ENCODE assay signal across 12 cellular contexts in genomic region chr11:119774180-119774763, GRCh38. TPM values are rescaled to one million over a fixed set of nuclear protein-coding genes. Genes with fewer than 3 reads are reported as not detected.
DNase-seq lines count a peak whose midpoint lies in the region; ATAC-seq, FAIRE-seq and TF ChIP-seq lines count a peak whose summit lies in the region.
"Had no signal": no experiment of that assay in that cellular context is flagged by ENCODE, and none has a peak within 500 bp of the region (broad histone marks: within the 10 kb centered on the region; RNA-seq: fewer than 3 reads in every experiment).

No MANE protein-coding gene starts in this region.

- DNase-seq in EL (peak; percentile 27), LHCN-M2 (ENCODE audit: low read depth) (peak; percentile 33), amniotic epithelial cell (ENCODE audit: low read depth) (peak; percentile 20), left lobe of liver (ENCODE audit: low spot score) (no peak), GM12891 (ENCODE audit: insufficient read length, low spot score) (no peak), GM20000 (ENCODE audit: low spot score) (no peak)
- DNase-seq: NCI-H526, T-helper 17 cell, upper lobe of left lung had no signal

- ATAC-seq in left lobe of liver (peak; percentile 38), HG02759 (IDR thresholded peaks at IDR 0.05; ENCODE audit: unreplicated experiment) (no peak), HG02852 (IDR thresholded peaks at IDR 0.05; ENCODE audit: unreplicated experiment) (no peak)
- ATAC-seq: T-helper 17 cell had no signal

- FAIRE-seq in GM12891 (lab: Jason Lieb, UNC), result no peak
- FAIRE-seq: H54 had no signal

- no peak for TF ChIP-seq CTCF in GM20000 (IDR thresholded peaks at IDR 0.05; ENCODE audit: extremely low read depth, missing control alignments)

- no peak for TF ChIP-seq POLR2A in GM12891 (IDR thresholded peaks at IDR 0.05; ENCODE audit: low read depth, low read length)

TF ChIP-seq in GM12891, 5 proteins besides CTCF, POLR2A, EP300 and RAD21:
- TF ChIP-seq TAF1 (IDR thresholded peaks at IDR 0.05; ENCODE audit: low read depth, low read length) (no peak), POU2F2 (IDR thresholded peaks at IDR 0.05; ENCODE audit: low read depth, low read length) (no peak), POLR2AphosphoS5 (IDR thresholded peaks at IDR 0.05; ENCODE audit: low read depth, low read length) (no peak), PAX5 (IDR thresholded peaks at IDR 0.05; ENCODE audit: insufficient read depth, low read length, severe bottlenecking) (no peak), SPI1 (IDR thresholded peaks at IDR 0.05; ENCODE audit: low read depth, low read length) (no peak)

RNA-seq across cellular contexts. Expression of gene NECTIN1, which starts 45.3 kb away (rescaled TPM):
- total RNA-seq in LHCN-M2 (2014; rRNA removed) (3.3 and 3.8 TPM in 2 replicates), left lobe of liver (6.5 TPM)
- polyA plus RNA-seq in LHCN-M2 (2012), result 5.0 TPM
- polyA plus RNA-seq in GM12891 (2012; ENCODE audit: low read depth, missing spikeins), result 5.6 TPM

Comparison
In these comparisons a context has a peak if more than half of its experiments do, and no peak if none do; other contexts are left out.
1. DNase-seq: peak in EL (single experiment), LHCN-M2 (single experiment) and amniotic epithelial cell (single experiment); none in left lobe of liver (single experiment), GM12891 (single experiment) and GM20000 (single experiment).